17 cellular contexts compared by ENCODE assay signal in the genomic region with DNA sequence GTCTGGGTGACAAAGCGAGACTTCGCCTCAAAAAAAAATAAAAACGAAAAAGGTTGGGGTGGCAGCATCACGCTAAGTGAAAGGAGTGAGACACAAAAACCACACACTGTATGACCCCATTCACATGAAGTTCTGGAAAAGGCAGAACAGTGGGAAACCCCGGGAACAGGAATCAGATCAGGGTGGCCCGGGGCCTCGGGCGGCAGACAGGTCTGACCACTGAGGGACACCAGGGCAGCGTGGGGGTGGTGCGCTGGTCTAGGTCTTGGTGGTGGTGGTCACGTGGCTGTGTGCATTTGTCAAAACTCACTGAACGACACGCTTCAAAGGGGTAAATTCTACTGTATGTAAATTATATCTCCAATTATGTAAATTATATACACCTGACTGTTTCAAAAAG.
DNase-seq lines count a peak whose midpoint lies in the region; ATAC-seq and TF ChIP-seq lines count a peak whose summit lies in the region.
"Had no signal": no experiment of that assay in that cellular context is flagged by ENCODE, and none has a peak within 500 bp of the region (broad histone marks: within the 10 kb centered on the region; RNA-seq: fewer than 3 reads in every experiment).

No MANE protein-coding gene starts in this region.

- H3K27ac ChIP-seq in coronary artery, result no peak overlapping the region
- H3K27ac ChIP-seq in spleen, result no peak overlapping the region
- H3K27ac ChIP-seq: A549, GM23248 had no signal

- TF ChIP-seq CTCF in coronary artery (IDR thresholded peaks at IDR 0.05) (no peak), spleen (IDR thresholded peaks at IDR 0.05 in 8 of 11, conservative IDR thresholded peaks at IDR 0.05 in 3 of 11) (no peak)

- H3K36me3 ChIP-seq in spleen, result no peaks in the 10 kb centered on the region

- no peaks in the 10 kb centered on the region for H3K4me1 ChIP-seq in spleen
- H3K4me1 ChIP-seq: A549 had no signal

- peaks cover 0 to 54% (median 0%) of the 10 kb centered on the region in 7 donors for H3K27me3 ChIP-seq in spleen (replicated peaks in 1 of 7)

- WGBS in spleen, 5 donors, result 85 to 91% (median 86%) methylated on average over 13 of the region's 13 CpGs

- H3K4me3 ChIP-seq in coronary artery (no peak overlapping the region), spleen (no peak overlapping the region)
- H3K4me3 ChIP-seq: A549, GM23248 had no signal

- intact Hi-C loops in spleen (cut with DNase I; ENCODE audit: low total_unique reads), result no loop called here

- DNase-seq in D341Med (ENCODE audit: low spot score), result peak; percentile 9
- peak; percentile 46 for DNase-seq in NCI-H526 treated with DMSO at 0.1 percent for 48 hours (lab: John Stamatoyannopoulos, UW)
- DNase-seq in coronary artery (ENCODE audit: low spot score), result peak; percentile 31
- DNase-seq in spleen, result peak; percentile 47
- no peak for DNase-seq in activated naive CD4-positive, alpha-beta T cell (lab: John Stamatoyannopoulos, UW)
- DNase-seq: 8988T; ACHN; C1 segment of cervical spinal cord; Calu3; CD4-positive, alpha-beta memory T cell; DND-41; GM23248; H7; HCEC 1CT had no signal

- no peak for TF ChIP-seq POLR2A in spleen (IDR thresholded peaks at IDR 0.05)

- H3K9me3 ChIP-seq in spleen, result no peaks in the 10 kb centered on the region
- H3K9me3 ChIP-seq: A549 had no signal

- ATAC-seq in HG03354 (IDR thresholded peaks at IDR 0.05; ENCODE audit: poor library complexity, severe bottlenecking, unreplicated experiment) (no peak), GM21390 (IDR thresholded peaks at IDR 0.05; ENCODE audit: unreplicated experiment) (no peak)
- ATAC-seq: A549 had no signal

Comparison
In these comparisons a context has a peak if more than half of its experiments do, and no peak if none do; other contexts are left out.
1. DNase-seq: peak in D341Med (single experiment), NCI-H526 treated with DMSO at 0.1 percent for 48 hours (single experiment), coronary artery (single experiment) and spleen (single experiment); none in activated naive CD4-positive, alpha-beta T cell (0 of 4).